Comparison of ENCODE assay signal across 8 cellular contexts in genomic region chr15:42575188-42576039, GRCh38. TPM values are rescaled to one million over a fixed set of nuclear protein-coding genes. Genes with fewer than 3 reads are reported as not detected.
A peak's percentile ranks its signal among the peaks of the same experiment; 100 is the strongest.
DNase-seq lines count a peak whose midpoint lies in the region; ATAC-seq and TF ChIP-seq lines count a peak whose summit lies in the region.

STARD9 (plus strand) TSS chr15:42575606; CDS start chr15:42575716, 110 bp downstream.

- H3K9me2 ChIP-seq in PC-9 (ENCODE audit: insufficient read depth) = no peaks in the 10 kb centered on the region

- no TSS peak for BruUV-seq in PC-9 (replicated peaks; lab: Mats Ljungman, UMichigan)

- intact Hi-C loops in PC-9 (cut with micrococcal nuclease; ENCODE audit: unreplicated experiment) = no loop called here

- POLR2A ChIA-PET in PC-9 (lab: Charles Lee; ENCODE audit: unreplicated experiment) = interaction anchor here (0.5 to 0.9 kb wide), 7 partner anchors 23 to 742 kb away, joined by 3 to 9 read pairs (median 4); no protein-coding TSS in a partner anchor

- 0 to 1% methylated on average over 80 to 95 of the region's 95 CpGs for WGBS in esophagus, 2 donors

- in situ Hi-C loops in KBM-7 (cut with MboI; ENCODE audit: low pct_unique_long_range_greater_than_20kb, low sequenced_read_pairs) = no loop called here

- peak; percentile 87 for ATAC-seq in GM21723 (IDR thresholded peaks at IDR 0.05; ENCODE audit: unreplicated experiment)

- H2AFZ ChIP-seq in PC-9 = peak within 1 kb of the TSS; percentile 84

- H3K4me1 ChIP-seq in PC-9 (replicated peaks; ENCODE audit: insufficient read depth) (no peaks in the 10 kb centered on the region; the same call in 1 of the 2 replicates), esophagus (ENCODE audit: control insufficient read depth in 2 of 2, insufficient read depth in 2 of 2, low read length in 1 of 2) (peaks cover 0 to 2% of the 10 kb centered on the region in 2 donors), mucosa of stomach (ENCODE audit: control insufficient read depth, insufficient read depth, low read length) (peaks cover 9% of the 10 kb centered on the region)

- peak within 1 kb of the TSS; percentile 57 for H3K9ac ChIP-seq in mucosa of stomach (ENCODE audit: low read length)

- no peaks in the 10 kb centered on the region for H3F3A ChIP-seq in PC-9 (ENCODE audit: insufficient read depth, low read depth)

- H3K4me3 ChIP-seq in PC-9 (peak within 1 kb of the TSS; percentile 58), esophagus (ENCODE audit: low read depth in 1 of 2, low read length in 2 of 2) (peak within 1 kb of the TSS; percentile 50 to 60), mucosa of stomach (ENCODE audit: low read length) (peak within 1 kb of the TSS; percentile 31)

- no peaks in the 10 kb centered on the region for H4K20me1 ChIP-seq in PC-9 (ENCODE audit: insufficient read depth)

- H3K9me3 ChIP-seq in PC-9 (ENCODE audit: insufficient read depth, low read depth) = no peaks in the 10 kb centered on the region
- H3K9me3 ChIP-seq in esophagus (ENCODE audit: control insufficient read depth in 2 of 2, insufficient read depth in 1 of 2, low read depth in 1 of 2, low read length in 1 of 2) = no peaks in the 10 kb centered on the region
- H3K9me3 ChIP-seq in mucosa of stomach (ENCODE audit: control insufficient read depth, low read length) = no peaks in the 10 kb centered on the region

- DNase-seq in DMS53 treated with DMSO at 0.1 percent for 48 hours (lab: John Stamatoyannopoulos, UW; ENCODE audit: unreplicated experiment) (peak; percentile 94), KBM-7 (peak; percentile 99), PC-9 (peak; percentile 85 to 98)
- DNase-seq in activated T-cell treated with anti-CD3 and anti-CD28 coated beads, Interleukin-2, amount 50 U/mL, for 1 hour = peak; percentile 96
- DNase-seq in stimulated activated CD8-positive, alpha-beta memory T cell treated with anti-CD3 and anti-CD28 coated beads, Interleukin-4, amount 100 ng/mL, for 48 hours = peak; percentile 96

- peaks cover 10% of the 10 kb centered on the region for H3K27me3 ChIP-seq in PC-9 (ENCODE audit: insufficient read depth, low read depth)
- no peaks in the 10 kb centered on the region for H3K27me3 ChIP-seq in esophagus (ENCODE audit: control insufficient read depth in 1 of 2, insufficient read depth in 2 of 2, low read length in 2 of 2)
- peaks cover 20% of the 10 kb centered on the region for H3K27me3 ChIP-seq in mucosa of stomach (ENCODE audit: control insufficient read depth, insufficient read depth, low read length)

- no peak for TF ChIP-seq CTCF in PC-9 (conservative IDR thresholded peaks at IDR 0.05)

- H3K36me3 ChIP-seq in PC-9 (ENCODE audit: low read depth) (no peaks in the 10 kb centered on the region), esophagus (ENCODE audit: control insufficient read depth in 2 of 2, insufficient read depth in 2 of 2, low read length in 1 of 2) (no peaks in the 10 kb centered on the region), mucosa of stomach (ENCODE audit: control insufficient read depth, insufficient read depth, low read length) (no peaks in the 10 kb centered on the region)

- no peaks in the 10 kb centered on the region for H3K79me2 ChIP-seq in PC-9 (ENCODE audit: low read depth)

- no peak within 1 kb of the TSS for H3K27ac ChIP-seq in PC-9
- H3K27ac ChIP-seq in esophagus (ENCODE audit: low read depth in 2 of 2, low read length in 1 of 2) = peak within 1 kb of the TSS; percentile 76 to 91

- CTCF ChIA-PET in PC-9 (lab: Charles Lee) = interaction anchor here (0.6 to 1.2 kb wide), 3 partner anchors 13 to 89 kb away, joined by 3 to 4 read pairs (median 3); no protein-coding TSS in a partner anchor

- H3K4me2 ChIP-seq in PC-9 = peak within 1 kb of the TSS; percentile 94

RNA-seq across cellular contexts. Expression of gene STARD9, which starts in this region (rescaled TPM):
- total RNA-seq in PC-9 (2021) = 1.7 and 2.4 TPM in 2 replicates
- 1 to 10 TPM; 2.2 to 5.7 TPM for polyA plus RNA-seq in esophagus
